ENCODE assay signal across 19 cellular contexts in the genomic region with DNA sequence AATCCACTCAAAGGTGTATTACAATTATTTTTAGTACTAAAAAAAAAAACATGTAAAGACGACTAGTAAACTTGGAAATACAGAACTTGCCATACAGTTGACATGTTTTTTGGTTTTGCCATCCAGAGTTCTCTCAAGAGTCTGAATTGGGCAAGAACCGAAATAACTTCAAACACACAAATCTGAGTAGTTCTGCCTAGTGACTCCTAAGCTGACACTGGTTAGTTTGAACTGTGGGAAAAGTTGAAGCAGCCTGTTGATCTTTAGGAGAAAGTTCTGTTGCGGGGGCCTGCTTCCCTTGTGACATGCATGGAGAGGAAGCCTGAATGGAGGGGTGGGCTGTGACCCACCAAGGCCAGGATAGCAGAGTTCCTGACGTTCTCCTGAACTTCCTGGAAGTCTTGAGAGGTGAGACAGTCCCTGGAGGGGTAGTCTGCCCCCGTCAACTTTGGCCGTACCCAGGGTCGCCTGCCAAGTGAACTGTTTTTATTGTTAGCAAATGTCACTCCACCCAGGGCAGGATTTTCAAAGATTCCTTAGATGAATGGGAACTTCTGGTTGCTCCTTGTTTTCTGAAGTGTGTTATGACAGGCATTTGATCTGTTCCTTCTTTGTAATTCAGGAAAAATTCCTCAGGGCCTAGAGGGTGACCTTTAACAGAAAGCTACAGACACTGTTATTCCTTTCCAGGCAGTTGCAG.
A peak's percentile ranks its signal among the peaks of the same experiment; 100 is the strongest.
DNase-seq lines count a peak whose midpoint lies in the region; ATAC-seq and TF ChIP-seq lines count a peak whose summit lies in the region.
"Had no signal": no experiment of that assay in that cellular context is flagged by ENCODE, and none has a peak within 500 bp of the region (broad histone marks: within the 10 kb centered on the region; RNA-seq: fewer than 3 reads in every experiment).

No MANE protein-coding gene starts in this region.

- H3K4me1 Mint-ChIP-seq in nephron = peaks cover 47% of the 10 kb centered on the region
- no peaks in the 10 kb centered on the region for H3K4me1 Mint-ChIP-seq in activated CD8-positive, alpha-beta T cell treated with anti-CD3 and anti-CD28 coated beads, Interleukin-2, amount 10 ng/mL, durations not matched to agents 7 days and 5 days (ENCODE audit: low read depth)
- H3K4me1 Mint-ChIP-seq: activated B cell treated with CpG ODN at 0.5 μM for 24 hours; activated naive CD4-positive, alpha-beta T cell treated with anti-CD3 and anti-CD28 coated beads, Interleukin-2, amount 10 ng/mL, durations not matched to agents 7 days and 5 days; CD14-positive monocyte; central memory CD8-positive, alpha-beta T cell had no signal

- peak overlapping the region; percentile 40 for H3K27ac ChIP-seq in upper lobe of right lung

- no peaks in the 10 kb centered on the region for H3K36me3 Mint-ChIP-seq in nephron (ENCODE audit: low read depth)
- no peaks in the 10 kb centered on the region for H3K36me3 Mint-ChIP-seq in activated CD8-positive, alpha-beta T cell treated with anti-CD3 and anti-CD28 coated beads, Interleukin-2, amount 10 ng/mL, durations not matched to agents 7 days and 5 days (ENCODE audit: low read depth)
- H3K36me3 Mint-ChIP-seq: activated naive CD4-positive, alpha-beta T cell treated with anti-CD3 and anti-CD28 coated beads, Interleukin-2, amount 10 ng/mL, durations not matched to agents 7 days and 5 days; CD14-positive monocyte had no signal

- H3K27me3 Mint-ChIP-seq in nephron (ENCODE audit: low read depth) = peaks cover 5% of the 10 kb centered on the region
- peaks cover 2% of the 10 kb centered on the region for H3K27me3 Mint-ChIP-seq in activated CD8-positive, alpha-beta T cell treated with anti-CD3 and anti-CD28 coated beads, Interleukin-2, amount 10 ng/mL, durations not matched to agents 7 days and 5 days (ENCODE audit: low read depth)

- CTCF ChIA-PET in activated CD8-positive, alpha-beta T cell treated with anti-CD3 and anti-CD28 coated beads, Interleukin-2, amount 10 ng/mL, durations not matched to agents 7 days and 5 days (lab: Charles Lee) = no interaction called here

- peak overlapping the region; percentile 22 to 60 (median 47) for H3K27ac Mint-ChIP-seq in nephron
- H3K27ac Mint-ChIP-seq in activated CD8-positive, alpha-beta T cell treated with anti-CD3 and anti-CD28 coated beads, Interleukin-2, amount 10 ng/mL, durations not matched to agents 7 days and 5 days = no peak overlapping the region
- H3K27ac Mint-ChIP-seq: activated B cell treated with CpG ODN at 0.5 μM for 24 hours; activated naive CD4-positive, alpha-beta T cell treated with anti-CD3 and anti-CD28 coated beads, Interleukin-2, amount 10 ng/mL, durations not matched to agents 7 days and 5 days; CD14-positive monocyte had no signal

- H3K36me3 ChIP-seq in adipocyte (ENCODE audit: control insufficient read depth, insufficient read depth, low read length, severe bottlenecking) = no peaks in the 10 kb centered on the region
- H3K36me3 ChIP-seq in upper lobe of right lung = no peaks in the 10 kb centered on the region

- peaks cover 18% of the 10 kb centered on the region for H3K9me3 Mint-ChIP-seq in nephron
- H3K9me3 Mint-ChIP-seq in activated CD8-positive, alpha-beta T cell treated with anti-CD3 and anti-CD28 coated beads, Interleukin-2, amount 10 ng/mL, durations not matched to agents 7 days and 5 days (ENCODE audit: insufficient read depth) = peaks cover 13% of the 10 kb centered on the region

- peaks cover 21% of the 10 kb centered on the region for H3K9me3 ChIP-seq in adipocyte (ENCODE audit: control insufficient read depth, low read length)
- H3K9me3 ChIP-seq in upper lobe of right lung = no peaks in the 10 kb centered on the region

- in situ Hi-C loops in KBM-7 (cut with MboI; ENCODE audit: low pct_unique_long_range_greater_than_20kb, low sequenced_read_pairs) = no loop called here

- peak overlapping the region; percentile 2 for H3K9ac ChIP-seq in adipocyte (ENCODE audit: low read length)

- H3K4me3 Mint-ChIP-seq in nephron = no peak overlapping the region
- no peak overlapping the region for H3K4me3 Mint-ChIP-seq in activated CD8-positive, alpha-beta T cell treated with anti-CD3 and anti-CD28 coated beads, Interleukin-2, amount 10 ng/mL, durations not matched to agents 7 days and 5 days
- H3K4me3 Mint-ChIP-seq: activated B cell treated with CpG ODN at 0.5 μM for 24 hours; activated naive CD4-positive, alpha-beta T cell treated with anti-CD3 and anti-CD28 coated beads, Interleukin-2, amount 10 ng/mL, durations not matched to agents 7 days and 5 days; CD14-positive monocyte; central memory CD8-positive, alpha-beta T cell had no signal

- H3K27me3 ChIP-seq in adipocyte (replicated peaks; ENCODE audit: control insufficient read depth, insufficient read depth, low read length) = no peaks in the 10 kb centered on the region
- no peaks in the 10 kb centered on the region for H3K27me3 ChIP-seq in upper lobe of right lung

- no peak for TF ChIP-seq CTCF in fibroblast of the aortic adventitia (IDR thresholded peaks at IDR 0.05; ENCODE audit: insufficient read depth, low read length)
- TF ChIP-seq CTCF in nephron (IDR thresholded peaks at IDR 0.05; ENCODE audit: unreplicated experiment in 3 of 3) = no peak
- TF ChIP-seq CTCF in upper lobe of right lung (IDR thresholded peaks at IDR 0.05) = no peak

- ATAC-seq in upper lobe of right lung = peak; percentile 20
- no peak for ATAC-seq in activated CD8-positive, alpha-beta T cell treated with anti-CD3 and anti-CD28 coated beads, Interleukin-2, amount 10 ng/mL, durations not matched to agents 7 days and 5 days
- ATAC-seq: HCT116 had no signal

- H3K4me1 ChIP-seq in adipocyte (ENCODE audit: control insufficient read depth, insufficient read depth, low read length) (peaks cover 24% of the 10 kb centered on the region), upper lobe of right lung (peaks cover 19% of the 10 kb centered on the region)

- H3K4me3 ChIP-seq in adipocyte (ENCODE audit: low read length) (no peak overlapping the region), fibroblast of the aortic adventitia (ENCODE audit: low read depth, low read length) (no peak overlapping the region), upper lobe of right lung (no peak overlapping the region)

- POLR2A ChIA-PET in activated CD8-positive, alpha-beta T cell treated with anti-CD3 and anti-CD28 coated beads, Interleukin-2, amount 10 ng/mL, durations not matched to agents 7 days and 5 days (lab: Charles Lee) = no interaction called here

- intact Hi-C loops in upper lobe of right lung (cut with DNase I) = no loop called here

- DNase-seq in adipocyte (ENCODE audit: low read depth) (peak; percentile 23), fibroblast of the aortic adventitia (ENCODE audit: low read depth) (peak; percentile 48), upper lobe of right lung (no peak), KBM-7 (no peak)
- DNase-seq in activated CD8-positive, alpha-beta T cell treated with anti-CD3 and anti-CD28 coated beads, Interleukin-2, amount 10 ng/mL, durations not matched to agents 7 days and 5 days = no peak
- no peak for DNase-seq in activated CD4-positive, alpha-beta T cell treated with anti-CD3 and anti-CD28 coated beads, Interleukin-2, amount 50 U/mL, for 1 hour
- DNase-seq: activated B cell treated with CpG ODN at 0.5 μM for 24 hours; activated naive CD4-positive, alpha-beta T cell treated with anti-CD3 and anti-CD28 coated beads, Interleukin-2, amount 10 ng/mL, durations not matched to agents 7 days and 5 days; DND-41; Kasumi-1; mammary epithelial cell; NCI-H1436 treated with DMSO at 0.1 percent for 48 hours; NCI-H510A; OCI-M1; stimulated activated naive CD4-positive, alpha-beta T cell treated with Interleukin-2 at 50 U/mL for 16 hours had no signal

Comparison
In these comparisons a context has a peak if more than half of its experiments do, and no peak if none do; other contexts are left out.
1. DNase-seq: peak in adipocyte (single experiment) and fibroblast of the aortic adventitia (single experiment); none in upper lobe of right lung (single experiment), activated CD8-positive, alpha-beta T cell treated with anti-CD3 and anti-CD28 coated beads, Interleukin-2, amount 10 ng/mL, durations not matched to agents 7 days and 5 days (single experiment), activated CD4-positive, alpha-beta T cell treated with anti-CD3 and anti-CD28 coated beads, Interleukin-2, amount 50 U/mL, for 1 hour (single experiment) and KBM-7 (single experiment).